Comparison of ENCODE assay signal across 31 cellular contexts in the genomic region with DNA sequence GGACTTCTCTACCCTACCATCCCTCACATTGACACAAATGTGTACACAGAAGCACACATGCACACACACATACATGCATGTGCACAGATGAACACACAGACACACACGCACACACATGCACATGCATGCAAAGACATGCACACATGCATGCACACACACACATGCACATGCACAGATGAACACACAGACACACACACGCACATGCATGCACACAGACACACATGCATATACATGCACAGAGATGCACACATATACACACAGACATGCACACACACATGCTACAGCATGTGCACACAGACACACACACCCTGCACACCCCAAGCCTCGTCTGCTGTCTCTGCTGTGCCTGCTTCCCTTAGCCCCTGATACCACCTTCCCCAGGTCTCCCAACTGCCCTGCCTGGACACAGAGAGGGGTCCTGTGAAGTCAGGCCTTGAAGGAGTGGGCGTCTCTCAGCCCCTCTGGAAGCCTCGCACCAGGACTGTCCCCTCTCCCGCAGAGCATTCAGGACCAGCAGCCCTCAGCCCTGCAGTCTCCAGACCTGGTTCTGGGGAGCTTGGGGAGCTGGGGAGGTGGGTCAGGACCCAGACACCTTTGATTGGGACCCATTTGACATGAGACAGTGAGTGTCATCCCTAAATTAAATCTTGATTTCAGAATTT.
DNase-seq lines count a peak whose midpoint lies in the region; ATAC-seq, FAIRE-seq and TF ChIP-seq lines count a peak whose summit lies in the region.
"Had no signal": no experiment of that assay in that cellular context is flagged by ENCODE, and none has a peak within 500 bp of the region (broad histone marks: within the 10 kb centered on the region; RNA-seq: fewer than 3 reads in every experiment).

No MANE protein-coding gene starts in this region.

- no peak overlapping the region for H3K4me3 Mint-ChIP-seq in CD14-positive monocyte
- H3K4me3 Mint-ChIP-seq: activated CD4-positive, alpha-beta T cell treated with anti-CD3 and anti-CD28 coated beads for 36 hours; activated naive CD8-positive, alpha-beta T cell; activated T-helper 17 cell treated with anti-CD3 and anti-CD28 coated beads, Interleukin-2, amount 50 U/mL, for 72 hours; central memory CD8-positive, alpha-beta T cell; memory B cell had no signal

- no peak overlapping the region for H2BK12ac ChIP-seq in neuronal stem cell (ENCODE audit: low read length)

- peak overlapping the region; percentile 98 for H3K14ac ChIP-seq in neuronal stem cell (ENCODE audit: low read length)

- intact Hi-C loops in CD14-positive monocyte (cut with micrococcal nuclease), result no loop called here

- no peak overlapping the region for H2AK5ac ChIP-seq in neuronal stem cell (ENCODE audit: low read depth, low read length)

- no peaks in the 10 kb centered on the region for H3K36me3 Mint-ChIP-seq in CD14-positive monocyte
- H3K36me3 Mint-ChIP-seq: activated naive CD8-positive, alpha-beta T cell; memory B cell had no signal

- H3K23ac ChIP-seq in neuronal stem cell (ENCODE audit: low read depth, low read length, poor library complexity), result peak overlapping the region; percentile 12

- no peak overlapping the region for H3K27ac Mint-ChIP-seq in CD14-positive monocyte
- H3K27ac Mint-ChIP-seq: activated CD4-positive, alpha-beta T cell treated with anti-CD3 and anti-CD28 coated beads for 36 hours; activated naive CD8-positive, alpha-beta T cell; activated T-helper 17 cell treated with anti-CD3 and anti-CD28 coated beads, Interleukin-2, amount 50 U/mL, for 72 hours; memory B cell had no signal

- peaks cover 6 to 8% of the 10 kb centered on the region in 2 donors for H3K9me3 ChIP-seq in neuronal stem cell (replicated peaks in 1 of 2; ENCODE audit: control insufficient read depth in 2 of 2, insufficient read depth in 1 of 2, low read depth in 1 of 2, low read length in 2 of 2)
- H3K9me3 ChIP-seq: ascending aorta, BLaER1 had no signal

- H2AFZ ChIP-seq in neuronal stem cell (ENCODE audit: low read length), result no peak overlapping the region
- H2AFZ ChIP-seq: hepatocyte had no signal

- ATAC-seq in GM19463 (IDR thresholded peaks at IDR 0.05; ENCODE audit: unreplicated experiment) (no peak), GM19351 (IDR thresholded peaks at IDR 0.05; ENCODE audit: unreplicated experiment) (no peak)
- ATAC-seq: activated CD4-positive, alpha-beta T cell treated with anti-CD3 and anti-CD28 coated beads for 36 hours; activated T-helper 17 cell treated with anti-CD3 and anti-CD28 coated beads, Interleukin-2, amount 50 U/mL, for 72 hours; gastroesophageal sphincter had no signal

- no CpG with 5 or more reads among the region's 6 CpGs for WGBS in neuronal stem cell (ENCODE audit: extremely low coverage in 2 of 2, insufficient read length in 2 of 2, insufficient replicate concordance in 1 of 2), 2 donors

- no peaks in the 10 kb centered on the region for H3K27me3 ChIP-seq in bronchial epithelial cell (ENCODE audit: control insufficient read depth, insufficient read depth, low read length)
- no peaks in the 10 kb centered on the region for H3K27me3 ChIP-seq in neuronal stem cell (ENCODE audit: control insufficient read depth in 3 of 3, insufficient read depth in 3 of 3, low read depth in 1 of 3, low read length in 3 of 3)
- H3K27me3 ChIP-seq: ascending aorta, BLaER1, hepatocyte, tibial nerve had no signal

- FAIRE-seq in HTR-8/SVneo (lab: Jason Lieb, UNC) (peak; percentile 82), bronchial epithelial cell (lab: Jason Lieb, UNC) (peak; percentile 91)
- FAIRE-seq: endothelial cell of umbilical vein, G401.6, GM18507 had no signal

- no peak overlapping the region for H4K91ac ChIP-seq in neuronal stem cell (ENCODE audit: low read depth, low read length, poor library complexity)

- H3K4me1 ChIP-seq in neuronal stem cell (ENCODE audit: control insufficient read depth in 2 of 2, insufficient read depth in 1 of 2, low read depth in 1 of 2, low read length in 2 of 2), result peaks cover 8 to 15% of the 10 kb centered on the region in 2 donors
- H3K4me1 ChIP-seq: ascending aorta, gastroesophageal sphincter, tibial nerve had no signal

- H3K27ac ChIP-seq in neuronal stem cell (replicated peaks; ENCODE audit: low read length), result no peak overlapping the region
- H3K27ac ChIP-seq: ascending aorta, BLaER1, dorsolateral prefrontal cortex, gastroesophageal sphincter, hepatocyte, tibial nerve had no signal

- H3K18ac ChIP-seq in neuronal stem cell (ENCODE audit: low read length), result peak overlapping the region; percentile 24

- no peak for TF ChIP-seq CTCF in CD14-positive monocyte (IDR thresholded peaks at IDR 0.05)
- TF ChIP-seq CTCF in bronchial epithelial cell (IDR thresholded peaks at IDR 0.05; ENCODE audit: insufficient read depth, low read length, severe bottlenecking), result no peak

- peaks cover 0 to under 1% (median 0%) of the 10 kb centered on the region in 7 donors for H3K9me3 Mint-ChIP-seq in CD14-positive monocyte
- H3K9me3 Mint-ChIP-seq: activated T-helper 17 cell treated with anti-CD3 and anti-CD28 coated beads, Interleukin-2, amount 50 U/mL, for 72 hours; central memory CD8-positive, alpha-beta T cell; memory B cell had no signal

- H3K9ac ChIP-seq in neuronal stem cell (ENCODE audit: low read depth, low read length, poor library complexity), result no peak overlapping the region
- H3K9ac ChIP-seq: BLaER1 had no signal

- H2BK5ac ChIP-seq in neuronal stem cell (ENCODE audit: low read length), result no peak overlapping the region

- H4K8ac ChIP-seq in neuronal stem cell (ENCODE audit: low read depth, low read length), result no peak overlapping the region

- no peak overlapping the region for H2BK120ac ChIP-seq in neuronal stem cell (ENCODE audit: low read depth, low read length)

- H2BK15ac ChIP-seq in neuronal stem cell (ENCODE audit: low read length), result peak overlapping the region; percentile 21

- DNase-seq in CD14-positive monocyte (ENCODE audit: low spot score) (peak; percentile 20), HTR-8/SVneo (ENCODE audit: insufficient read length, low spot score) (no peak), bronchial epithelial cell (ENCODE audit: low read depth) (no peak), neuronal stem cell (ENCODE audit: low spot score) (no peak), retina (no peak)
- DNase-seq: activated CD4-positive, alpha-beta T cell treated with anti-CD3 and anti-CD28 coated beads for 36 hours; COR-L47; DMS53; IMR-90; NCI-H1694 treated with DMSO at 0.1 percent for 48 hours; NCI-H510A; nucleus accumbens; OCI-M1; stimulated activated CD4-positive, alpha-beta T cell treated with anti-CD3 and anti-CD28 coated beads, Interleukin-1b, Interleukin-23, amount 100 ng/mL, for 48 hours; T-helper 2 cell had no signal

- H3K4ac ChIP-seq in neuronal stem cell (ENCODE audit: low read length), result peak overlapping the region; percentile 85

- H3K36me3 ChIP-seq in bronchial epithelial cell (ENCODE audit: control insufficient read depth, insufficient read depth, low read length) (no peaks in the 10 kb centered on the region), neuronal stem cell (replicated peaks in 1 of 2; ENCODE audit: control insufficient read depth in 2 of 2, insufficient read depth in 2 of 2, low read length in 2 of 2) (no peaks in the 10 kb centered on the region)
- H3K36me3 ChIP-seq: ascending aorta, BLaER1, gastroesophageal sphincter, tibial nerve had no signal

- no peak overlapping the region for H3K4me2 ChIP-seq in neuronal stem cell (ENCODE audit: insufficient read depth, low read length, poor library complexity, severe bottlenecking)
- H3K4me2 ChIP-seq: hepatocyte, smooth muscle cell had no signal

- no peaks in the 10 kb centered on the region for H3K4me1 Mint-ChIP-seq in CD14-positive monocyte
- H3K4me1 Mint-ChIP-seq: activated CD4-positive, alpha-beta T cell treated with anti-CD3 and anti-CD28 coated beads for 36 hours; activated T-helper 17 cell treated with anti-CD3 and anti-CD28 coated beads, Interleukin-2, amount 50 U/mL, for 72 hours; central memory CD8-positive, alpha-beta T cell had no signal

- peaks cover 4 to 10% (median 6%) of the 10 kb centered on the region in 3 donors for H3K27me3 Mint-ChIP-seq in CD14-positive monocyte (ENCODE audit: low read depth in 3 of 3)
- H3K27me3 Mint-ChIP-seq: activated CD4-positive, alpha-beta T cell treated with anti-CD3 and anti-CD28 coated beads for 36 hours; activated T-helper 17 cell treated with anti-CD3 and anti-CD28 coated beads, Interleukin-2, amount 50 U/mL, for 72 hours had no signal

- peaks cover 1% of the 10 kb centered on the region for H3K79me1 ChIP-seq in neuronal stem cell (ENCODE audit: low read depth, low read length)

- H3K4me3 ChIP-seq in bronchial epithelial cell (ENCODE audit: low read depth, low read length) (no peak overlapping the region), neuronal stem cell (ENCODE audit: low read length in 2 of 2) (peak overlapping the region in 1 of 2 donors; percentile 43)
- H3K4me3 ChIP-seq: ascending aorta, BLaER1, dorsolateral prefrontal cortex, gastroesophageal sphincter, hepatocyte, smooth muscle cell, tibial nerve had no signal
